Comparison of ENCODE assay signal across 10 cellular contexts in genomic region chr1:39129514-39129913, GRCh38.
DNase-seq lines count a peak whose midpoint lies in the region; ATAC-seq, FAIRE-seq and TF ChIP-seq lines count a peak whose summit lies in the region.
"Had no signal": no experiment of that assay in that cellular context is flagged by ENCODE, and none has a peak within 500 bp of the region (broad histone marks: within the 10 kb centered on the region; RNA-seq: fewer than 3 reads in every experiment).

No MANE protein-coding gene starts in this region.

- TF ChIP-seq RAD21 in liver (IDR thresholded peaks at IDR 0.05): peak in 1 of 2 donors; percentile 11

- no peaks in the 10 kb centered on the region for H3K27me3 Mint-ChIP-seq in astrocyte (ENCODE audit: low read depth, unreplicated experiment)
- no peaks in the 10 kb centered on the region for H3K27me3 Mint-ChIP-seq in natural killer cell treated with Interleukin-12 subunit alpha and Interleukin-12 subunit beta and Interleukin-15 and Interleukin-18, amount 100 ng/mL, for 72 hours

- H3K36me3 Mint-ChIP-seq in astrocyte (ENCODE audit: low read depth, unreplicated experiment): peaks cover 4% of the 10 kb centered on the region
- no peaks in the 10 kb centered on the region for H3K36me3 Mint-ChIP-seq in natural killer cell treated with Interleukin-12 subunit alpha and Interleukin-12 subunit beta and Interleukin-15 and Interleukin-18, amount 100 ng/mL, for 72 hours

- H3K36me3 ChIP-seq in astrocyte (ENCODE audit: insufficient read depth, low read length) (peaks cover 3% of the 10 kb centered on the region), liver (ENCODE audit: control insufficient read depth in 4 of 4, insufficient read depth in 3 of 4, low read depth in 1 of 4, low read length in 3 of 4) (no peaks in the 10 kb centered on the region)

- no peak for ATAC-seq in HG03175 (IDR thresholded peaks at IDR 0.05; ENCODE audit: unreplicated experiment)
- no peak for ATAC-seq in natural killer cell treated with Interleukin-12 subunit alpha and Interleukin-12 subunit beta and Interleukin-15 and Interleukin-18, amount 100 ng/mL, for 72 hours

- no peak for FAIRE-seq in astrocyte (lab: Jason Lieb, UNC)

- no peak overlapping the region for H3K4me3 Mint-ChIP-seq in astrocyte (ENCODE audit: unreplicated experiment)
- H3K4me3 Mint-ChIP-seq in natural killer cell treated with Interleukin-12 subunit alpha and Interleukin-12 subunit beta and Interleukin-15 and Interleukin-18, amount 100 ng/mL, for 72 hours: no peak overlapping the region

- no peak overlapping the region for H3K27ac ChIP-seq in astrocyte (ENCODE audit: low read depth, low read length)
- H3K27ac ChIP-seq in liver (ENCODE audit: low read depth in 1 of 2, low read length in 2 of 2): peak overlapping the region; percentile 3 to 4

- intact Hi-C loops in posterior vena cava (cut with DNase I): no loop called here

- peaks cover 64% of the 10 kb centered on the region for H3K4me1 Mint-ChIP-seq in astrocyte (ENCODE audit: low read depth, unreplicated experiment)
- peaks cover 0 to 3% of the 10 kb centered on the region in 2 donors for H3K4me1 Mint-ChIP-seq in natural killer cell treated with Interleukin-12 subunit alpha and Interleukin-12 subunit beta and Interleukin-15 and Interleukin-18, amount 100 ng/mL, for 72 hours (ENCODE audit: low read depth in 2 of 2)

- H3K27me3 ChIP-seq in astrocyte (ENCODE audit: insufficient read depth, low read length): no peaks in the 10 kb centered on the region
- H3K27me3 ChIP-seq in liver (ENCODE audit: control insufficient read depth in 4 of 4, insufficient read depth in 4 of 4, low read length in 3 of 4): no peaks in the 10 kb centered on the region

- H4K20me1 ChIP-seq in astrocyte (ENCODE audit: insufficient read depth, low read length): peaks cover 61% of the 10 kb centered on the region

- H3K4me3 ChIP-seq in astrocyte (ENCODE audit: insufficient read depth, low read depth, low read length) (no peak overlapping the region), liver (ENCODE audit: low read depth in 1 of 3, low read length in 3 of 3) (no peak overlapping the region)

- peak; percentile 40 for DNase-seq in AG08395 (ENCODE audit: low spot score)
- peak; percentile 20 for DNase-seq in H4 (ENCODE audit: low spot score)
- no peak for DNase-seq in astrocyte (ENCODE audit: low read depth)
- DNase-seq in posterior vena cava (ENCODE audit: low spot score): no peak
- DNase-seq in GDM1 (lab: John Stamatoyannopoulos, UW): no peak
- no peak for DNase-seq in natural killer cell treated with Interleukin-12 subunit alpha and Interleukin-12 subunit beta and Interleukin-15 and Interleukin-18, amount 100 ng/mL, for 72 hours (ENCODE audit: low spot score)
- DNase-seq: cortex of kidney; stimulated activated CD4-positive, alpha-beta T cell treated with anti-CD3 and anti-CD28 coated beads, Interleukin-4, amount 100 ng/mL, for 24 hours had no signal

- peak overlapping the region; percentile 48 for H3K27ac Mint-ChIP-seq in astrocyte (ENCODE audit: unreplicated experiment)
- H3K27ac Mint-ChIP-seq in natural killer cell treated with Interleukin-12 subunit alpha and Interleukin-12 subunit beta and Interleukin-15 and Interleukin-18, amount 100 ng/mL, for 72 hours: no peak overlapping the region

- H3K9ac ChIP-seq in astrocyte (ENCODE audit: low read length): peak overlapping the region; percentile 25
- no peak overlapping the region for H3K9ac ChIP-seq in liver (ENCODE audit: low read depth in 1 of 2, low read length in 2 of 2)

- peak overlapping the region; percentile 52 for H3K4me2 ChIP-seq in astrocyte (ENCODE audit: low read length)

- TF ChIP-seq CTCF in astrocyte (IDR thresholded peaks at IDR 0.05; ENCODE audit: insufficient read depth, low read depth, low read length): peak; percentile 24
- TF ChIP-seq CTCF in liver (IDR thresholded peaks at IDR 0.05; ENCODE audit: low read depth, low read length, missing input control): no peak

- H3K4me1 ChIP-seq in astrocyte (ENCODE audit: insufficient read depth, low read length): peaks cover 27% of the 10 kb centered on the region
- H3K4me1 ChIP-seq in liver (ENCODE audit: control insufficient read depth in 4 of 4, insufficient read depth in 4 of 4, low read length in 3 of 4): peaks cover 7 to 25% (median 10%) of the 10 kb centered on the region in 4 donors

- no peak overlapping the region for H2AFZ ChIP-seq in astrocyte (ENCODE audit: low read depth, low read length)

- H3K79me2 ChIP-seq in astrocyte (ENCODE audit: insufficient read depth, low read length): peaks cover 94% of the 10 kb centered on the region

- no peaks in the 10 kb centered on the region for H3K9me3 Mint-ChIP-seq in astrocyte (ENCODE audit: unreplicated experiment)
- H3K9me3 Mint-ChIP-seq in natural killer cell treated with Interleukin-12 subunit alpha and Interleukin-12 subunit beta and Interleukin-15 and Interleukin-18, amount 100 ng/mL, for 72 hours: no peaks in the 10 kb centered on the region

- H3K9me3 ChIP-seq in astrocyte (ENCODE audit: insufficient read depth, low read depth, low read length) (no peaks in the 10 kb centered on the region), liver (ENCODE audit: control insufficient read depth in 4 of 4, low read length in 3 of 4) (no peaks in the 10 kb centered on the region)

TF ChIP-seq in liver, 16 proteins besides CTCF, POLR2A, EP300 and RAD21:
- no peak for TF ChIP-seq SP1 (IDR thresholded peaks at IDR 0.05)
- TF ChIP-seq JUND (IDR thresholded peaks at IDR 0.05): no peak
- no peak for TF ChIP-seq REST (IDR thresholded peaks at IDR 0.05)
- TF ChIP-seq NR2F2 (IDR thresholded peaks at IDR 0.05): no peak
- no peak for TF ChIP-seq HNF4A (conservative IDR thresholded peaks at IDR 0.05)
- no peak for TF ChIP-seq YY1 (IDR thresholded peaks at IDR 0.05)
- TF ChIP-seq TAF1 (conservative IDR thresholded peaks at IDR 0.05): no peak
- TF ChIP-seq RXRA (IDR thresholded peaks at IDR 0.05): no peak
- no peak for TF ChIP-seq FOXA2 (IDR thresholded peaks at IDR 0.05)
- no peak for TF ChIP-seq HNF4G (IDR thresholded peaks at IDR 0.05)
- TF ChIP-seq ZBTB33 (IDR thresholded peaks at IDR 0.05): no peak
- no peak for TF ChIP-seq ATF3 (IDR thresholded peaks at IDR 0.05)

Comparison
In these comparisons a context has a peak if more than half of its experiments do, and no peak if none do; other contexts are left out.
1. DNase-seq: peak in AG08395 (single experiment) and H4 (single experiment); none in astrocyte (single experiment), posterior vena cava (single experiment), GDM1 (single experiment) and natural killer cell treated with Interleukin-12 subunit alpha and Interleukin-12 subunit beta and Interleukin-15 and Interleukin-18, amount 100 ng/mL, for 72 hours (single experiment).